In the genomic region with DNA sequence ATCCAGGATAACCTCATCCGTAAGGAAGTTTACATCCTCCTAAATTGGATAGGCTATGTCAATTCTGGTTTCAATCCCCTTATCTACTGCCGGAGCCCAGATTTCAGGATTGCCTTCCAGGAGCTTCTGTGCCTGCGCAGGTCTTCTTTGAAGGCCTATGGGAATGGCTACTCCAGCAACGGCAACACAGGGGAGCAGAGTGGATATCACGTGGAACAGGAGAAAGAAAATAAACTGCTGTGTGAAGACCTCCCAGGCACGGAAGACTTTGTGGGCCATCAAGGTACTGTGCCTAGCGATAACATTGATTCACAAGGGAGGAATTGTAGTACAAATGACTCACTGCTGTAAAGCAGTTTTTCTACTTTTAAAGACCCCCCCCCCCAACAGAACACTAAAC, we compare ENCODE assay signal across 8 cellular contexts. TPM values are rescaled to one million over a fixed set of nuclear protein-coding genes. Genes with fewer than 3 reads are reported as not detected.
DNase-seq lines count a peak whose midpoint lies in the region; ATAC-seq and TF ChIP-seq lines count a peak whose summit lies in the region.

No MANE protein-coding gene starts in this region.

- H3K4me3 ChIP-seq in heart right ventricle (peak overlapping the region; percentile 47 to 76 (median 68)), mucosa of rectum (ENCODE audit: low read length in 2 of 2) (peak overlapping the region; percentile 80 to 91), urinary bladder (ENCODE audit: low read depth, low read length) (peak overlapping the region; percentile 13)

- H3K9me3 ChIP-seq in heart right ventricle (no peaks in the 10 kb centered on the region), mucosa of rectum (ENCODE audit: control insufficient read depth in 2 of 2, low read length in 2 of 2) (no peaks in the 10 kb centered on the region)

- H3K36me3 ChIP-seq in heart right ventricle: no peaks in the 10 kb centered on the region
- H3K36me3 ChIP-seq in mucosa of rectum (ENCODE audit: control insufficient read depth in 2 of 2, insufficient read depth in 2 of 2, low read length in 2 of 2): no peaks in the 10 kb centered on the region
- no peaks in the 10 kb centered on the region for H3K36me3 ChIP-seq in urinary bladder (ENCODE audit: insufficient read depth)

- WGBS in heart right ventricle, 2 donors: 29 to 33% methylated on average over 7 of the region's 7 CpGs
- WGBS in urinary bladder: 80% methylated on average over 7 of the region's 7 CpGs

- no peaks in the 10 kb centered on the region for H3K27me3 ChIP-seq in heart right ventricle
- H3K27me3 ChIP-seq in mucosa of rectum (ENCODE audit: control insufficient read depth in 2 of 2, insufficient read depth in 2 of 2, low read length in 2 of 2): no peaks in the 10 kb centered on the region

- H3K9me3 Mint-ChIP-seq in brain: peaks cover 0 to 4% (median 0%) of the 10 kb centered on the region in 5 experiments

- H3K4me1 ChIP-seq in heart right ventricle (peaks cover 0 to 94% (median 46%) of the 10 kb centered on the region in 9 donors), mucosa of rectum (ENCODE audit: control insufficient read depth in 2 of 2, insufficient read depth in 2 of 2, low read length in 2 of 2) (peaks cover 18 to 30% of the 10 kb centered on the region in 2 donors), urinary bladder (ENCODE audit: insufficient read depth) (no peaks in the 10 kb centered on the region)

- no peak for ATAC-seq in heart right ventricle

- TF ChIP-seq CTCF in heart right ventricle (IDR thresholded peaks at IDR 0.05) (no peak), brain (conservative IDR thresholded peaks at IDR 0.05) (no peak)

- intact Hi-C loops in heart right ventricle (cut with DNase I) (loop anchor here in 8 of 10 donors (2.0 to 10.0 kb wide), 14 partner anchors 35 to 287 kb away; no protein-coding TSS in a partner anchor), cardiac septum (cut with DNase I) (loop anchor here (2.0 to 10.0 kb wide), 7 partner anchors 35 to 235 kb away; a partner anchor contains a TSS)

- peaks cover 47% of the 10 kb centered on the region for H3K4me1 Mint-ChIP-seq in brain

- peak overlapping the region in 9 of 10 donors; percentile 86 to 97 (median 94) for H3K27ac ChIP-seq in heart right ventricle
- H3K27ac ChIP-seq in mucosa of rectum (ENCODE audit: low read depth in 2 of 2, low read length in 2 of 2): no peak overlapping the region
- no peak overlapping the region for H3K27ac ChIP-seq in urinary bladder (ENCODE audit: low read depth)

- H3K4me3 Mint-ChIP-seq in brain: peak overlapping the region; percentile 89 to 93 (median 89)

- H3K27me3 Mint-ChIP-seq in brain: peaks cover 58% of the 10 kb centered on the region

- no peaks in the 10 kb centered on the region for H3K36me3 Mint-ChIP-seq in brain

- H3K27ac Mint-ChIP-seq in brain: no peak overlapping the region

- DNase-seq in heart right ventricle (no peak), cardiac septum (ENCODE audit: low spot score) (no peak), NCI-H1417 (lab: John Stamatoyannopoulos, UW) (no peak), GM19240 (ENCODE audit: insufficient read length, low spot score) (no peak)
- no peak for DNase-seq in stimulated activated naive CD4-positive, alpha-beta T cell (lab: John Stamatoyannopoulos, UW)

- peak overlapping the region in 1 of 2 donors; percentile 4 for H3K9ac ChIP-seq in mucosa of rectum (ENCODE audit: low read depth in 1 of 2, low read length in 2 of 2)

RNA-seq across cellular contexts. Expression of a gene that starts 1.3 kb away (rescaled TPM):
- total RNA-seq in heart right ventricle: 1 to 10 TPM; 3.5 to 7.8 (median 4.5) TPM
- 1 to 10 TPM; 1.8 to 2.3 TPM for polyA plus RNA-seq in heart right ventricle
- 2.6 TPM for total RNA-seq in cardiac septum
- 0.53 TPM for polyA plus RNA-seq in brain (ENCODE audit: insufficient read depth, low read depth, low replicate concordance)
- total RNA-seq in urinary bladder: 3.0 TPM
- polyA plus RNA-seq in urinary bladder: 1.6 TPM

Comparison
In these comparisons a context has a peak if more than half of its experiments do, and no peak if none do; other contexts are left out.
1. H3K27ac ChIP-seq: peak in heart right ventricle (9 of 10); none in mucosa of rectum (0 of 2) and urinary bladder (single experiment).
2. H3K4me3 ChIP-seq: peak in every context shown above with its lines; median percentile 86 in mucosa of rectum; 68 in heart right ventricle; 13 in urinary bladder.